In the genomic region with DNA sequence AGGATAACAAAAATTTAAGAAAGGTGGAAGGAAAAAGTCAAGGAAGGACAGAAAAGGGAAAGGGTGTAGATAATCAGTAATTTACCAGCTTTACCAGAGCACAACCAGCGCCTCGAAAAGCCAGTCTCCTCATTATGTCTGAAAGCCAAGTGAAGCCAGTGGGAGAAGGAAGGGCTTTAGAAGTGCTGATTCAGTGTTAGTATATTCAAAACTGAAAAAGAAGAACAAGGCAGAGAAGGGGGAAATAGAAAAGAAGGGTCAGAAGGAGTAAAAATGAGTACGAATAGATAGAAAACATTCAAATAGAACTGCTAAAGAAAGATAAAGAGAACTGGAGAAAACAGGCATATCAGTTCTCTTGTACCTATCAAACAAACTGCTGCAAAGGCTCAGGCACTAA, we compare ENCODE assay signal across 10 cellular contexts. TPM values are rescaled to one million over a fixed set of nuclear protein-coding genes. Genes with fewer than 3 reads are reported as not detected.
A peak's percentile ranks its signal among the peaks of the same experiment; 100 is the strongest.
DNase-seq lines count a peak whose midpoint lies in the region; TF ChIP-seq lines count a peak whose summit lies in the region.
"Had no signal": no experiment of that assay in that cellular context is flagged by ENCODE, and none has a peak within 500 bp of the region (broad histone marks: within the 10 kb centered on the region; RNA-seq: fewer than 3 reads in every experiment).

No MANE protein-coding gene starts in this region.

- DNase-seq in neural crest cell (ENCODE audit: low read depth, low spot score) (no peak), HEK293T (ENCODE audit: extremely low spot score) (no peak), MG63 (no peak), EL (no peak)
- DNase-seq in effector memory CD4-positive, alpha-beta T cell, result no peak
- DNase-seq: NCI-H2171 treated with DMSO at 0.1 percent for 48 hours, T-helper 9 cell had no signal

- H3K4me1 Mint-ChIP-seq in brain (peaks cover 74% of the 10 kb centered on the region), neural crest cell (peaks cover 46% of the 10 kb centered on the region)

- H3K36me3 Mint-ChIP-seq in brain (peaks cover 51% of the 10 kb centered on the region), neural crest cell (ENCODE audit: low read depth) (peaks cover 21% of the 10 kb centered on the region)

- no peak overlapping the region for H3K4me3 ChIP-seq in BLaER1
- H3K4me3 ChIP-seq in HUES64 (ENCODE audit: low read length), result no peak overlapping the region
- no peak overlapping the region for H3K4me3 ChIP-seq in effector memory CD4-positive, alpha-beta T cell (ENCODE audit: insufficient read depth, low read depth, low read length, poor library complexity, severe bottlenecking)
- no peak overlapping the region for H3K4me3 ChIP-seq in MG63

- H3K4me3 Mint-ChIP-seq in brain (peak overlapping the region; percentile 2 to 75 (median 60)), neural crest cell (peak overlapping the region; percentile 65)

- TF ChIP-seq CTCF in brain (conservative IDR thresholded peaks at IDR 0.05) (no peak), neural crest cell (conservative IDR thresholded peaks at IDR 0.05) (no peak)

- H3K36me3 ChIP-seq in BLaER1, result peaks cover 58% of the 10 kb centered on the region
- H3K36me3 ChIP-seq in HUES64 (ENCODE audit: insufficient read depth, low read length), result peaks cover 52% of the 10 kb centered on the region
- H3K36me3 ChIP-seq in effector memory CD4-positive, alpha-beta T cell (ENCODE audit: control insufficient read depth, insufficient read depth, low read length), result peaks cover 37% of the 10 kb centered on the region
- peaks cover 32% of the 10 kb centered on the region for H3K36me3 ChIP-seq in MG63

- no peak overlapping the region for H3K27ac ChIP-seq in BLaER1
- 0 out of 2 replicates have a peak overlapping the region, but pooled peaks have one; percentile 12 for H3K27ac ChIP-seq in HUES64 (ENCODE audit: low read depth, low read length)
- no peak overlapping the region for H3K27ac ChIP-seq in effector memory CD4-positive, alpha-beta T cell (ENCODE audit: insufficient read depth, low read length, poor library complexity, severe bottlenecking)

- H3K4me2 ChIP-seq in BLaER1, result no peak overlapping the region

- 78% methylated on average over 3 of the region's 3 CpGs for WGBS in HUES64

- peaks cover 0 to 5% (median 0%) of the 10 kb centered on the region in 5 experiments for H3K9me3 Mint-ChIP-seq in brain
- H3K9me3 Mint-ChIP-seq in neural crest cell, result no peaks in the 10 kb centered on the region

- H3K9me3 ChIP-seq in BLaER1 (no peaks in the 10 kb centered on the region), HUES64 (ENCODE audit: insufficient read depth, low read depth, low read length) (no peaks in the 10 kb centered on the region), MG63 (no peaks in the 10 kb centered on the region)
- no peaks in the 10 kb centered on the region for H3K9me3 ChIP-seq in effector memory CD4-positive, alpha-beta T cell (ENCODE audit: control insufficient read depth, low read length)

- H3K27me3 Mint-ChIP-seq in brain (peaks cover 14% of the 10 kb centered on the region), neural crest cell (ENCODE audit: low read depth) (no peaks in the 10 kb centered on the region)

- CTCF ChIA-PET in HEK293T (lab: Yijun Ruan, JAX), result no interaction called here

- H3K27ac Mint-ChIP-seq in brain, result peak overlapping the region; percentile 69 to 96 (median 86)
- H3K27ac Mint-ChIP-seq in neural crest cell (ENCODE audit: unreplicated experiment), result no peak overlapping the region

- H3K4me1 ChIP-seq in BLaER1, result peaks cover 33% of the 10 kb centered on the region
- peaks cover 17% of the 10 kb centered on the region for H3K4me1 ChIP-seq in HUES64 (ENCODE audit: insufficient read depth, low read length)
- H3K4me1 ChIP-seq in effector memory CD4-positive, alpha-beta T cell (ENCODE audit: control insufficient read depth, insufficient read depth, low read length, poor library complexity, severe bottlenecking), result no peaks in the 10 kb centered on the region

- H3K9ac ChIP-seq in BLaER1 (0 out of 2 replicates have a peak overlapping the region, but pooled peaks have one; percentile 27), HUES64 (ENCODE audit: low read depth, low read length) (peak overlapping the region; percentile 49)

- peaks cover 65% of the 10 kb centered on the region for H4K20me1 ChIP-seq in BLaER1

- POLR2A ChIA-PET in HEK293T (lab: Yijun Ruan, JAX), result no interaction called here

- H3K27me3 ChIP-seq in BLaER1 (no peaks in the 10 kb centered on the region), HUES64 (ENCODE audit: insufficient read depth, low read length) (no peaks in the 10 kb centered on the region), MG63 (no peaks in the 10 kb centered on the region)
- no peaks in the 10 kb centered on the region for H3K27me3 ChIP-seq in effector memory CD4-positive, alpha-beta T cell (replicated peaks; ENCODE audit: control insufficient read depth, insufficient read depth, low read length, poor library complexity, severe bottlenecking)

TF ChIP-seq in HEK293T, 16 proteins besides CTCF, POLR2A, EP300 and RAD21:
- TF ChIP-seq FOXM1 (IDR thresholded peaks at IDR 0.05; ENCODE audit: borderline replicate concordance) (no peak), TARDBP (IDR thresholded peaks at IDR 0.05) (no peak), FOXK2 (IDR thresholded peaks at IDR 0.05) (no peak), ZNF384 (IDR thresholded peaks at IDR 0.05) (no peak)

RNA-seq across cellular contexts. Expression of a gene that starts 4.1 kb away (rescaled TPM):
- 53.2 TPM for polyA plus RNA-seq in HUES64 (2013, experiment 1 of 2)
- polyA plus RNA-seq in HUES64 (2013, experiment 2 of 2), result 45.8 TPM
- polyA plus RNA-seq in brain (ENCODE audit: insufficient read depth, low read depth, low replicate concordance), result 27.5 TPM
- total RNA-seq in neural crest cell, result 107 and 109 TPM in 2 replicates
- 16.2 and 21.3 TPM in 2 replicates for total RNA-seq in MG63 (2014; rRNA removed; shearing (Covaris generic); ENCODE audit: low replicate concordance)

RNA-seq across cellular contexts. Expression of a gene that starts 4.2 kb away (rescaled TPM):
- polyA plus RNA-seq in HUES64 (2013, experiment 1 of 2), result 167 TPM
- 155 TPM for polyA plus RNA-seq in HUES64 (2013, experiment 2 of 2)
- 13.4 TPM for polyA plus RNA-seq in brain (ENCODE audit: insufficient read depth, low read depth, low replicate concordance)
- 142 TPM in 2 replicates for total RNA-seq in neural crest cell
- 127 and 226 TPM in 2 replicates for total RNA-seq in MG63 (2014; rRNA removed; shearing (Covaris generic); ENCODE audit: low replicate concordance)

RNA-seq across cellular contexts. Expression of a gene that starts 24.0 kb away (rescaled TPM):
- polyA plus RNA-seq in HUES64 (2013, experiment 1 of 2), result 34.7 TPM
- 52.9 TPM for polyA plus RNA-seq in HUES64 (2013, experiment 2 of 2)
- polyA plus RNA-seq in brain (ENCODE audit: insufficient read depth, low read depth, low replicate concordance), result 29.4 TPM
- total RNA-seq in neural crest cell, result 64.1 and 69.9 TPM in 2 replicates
- total RNA-seq in MG63 (2014; rRNA removed; shearing (Covaris generic); ENCODE audit: low replicate concordance), result 43.1 and 56.1 TPM in 2 replicates

RNA-seq across cellular contexts. Expression of a gene that starts 24.3 kb away (rescaled TPM):
- polyA plus RNA-seq in HUES64 (2013, experiment 1 of 2), result 126 TPM
- polyA plus RNA-seq in HUES64 (2013, experiment 2 of 2), result 132 TPM
- 130 TPM for polyA plus RNA-seq in brain (ENCODE audit: insufficient read depth, low read depth, low replicate concordance)
- total RNA-seq in neural crest cell, result 101 and 109 TPM in 2 replicates
- total RNA-seq in MG63 (2014; rRNA removed; shearing (Covaris generic); ENCODE audit: low replicate concordance), result 63.1 and 72.5 TPM in 2 replicates
